1 cellular context compared by ENCODE assay signal in the genomic region with DNA sequence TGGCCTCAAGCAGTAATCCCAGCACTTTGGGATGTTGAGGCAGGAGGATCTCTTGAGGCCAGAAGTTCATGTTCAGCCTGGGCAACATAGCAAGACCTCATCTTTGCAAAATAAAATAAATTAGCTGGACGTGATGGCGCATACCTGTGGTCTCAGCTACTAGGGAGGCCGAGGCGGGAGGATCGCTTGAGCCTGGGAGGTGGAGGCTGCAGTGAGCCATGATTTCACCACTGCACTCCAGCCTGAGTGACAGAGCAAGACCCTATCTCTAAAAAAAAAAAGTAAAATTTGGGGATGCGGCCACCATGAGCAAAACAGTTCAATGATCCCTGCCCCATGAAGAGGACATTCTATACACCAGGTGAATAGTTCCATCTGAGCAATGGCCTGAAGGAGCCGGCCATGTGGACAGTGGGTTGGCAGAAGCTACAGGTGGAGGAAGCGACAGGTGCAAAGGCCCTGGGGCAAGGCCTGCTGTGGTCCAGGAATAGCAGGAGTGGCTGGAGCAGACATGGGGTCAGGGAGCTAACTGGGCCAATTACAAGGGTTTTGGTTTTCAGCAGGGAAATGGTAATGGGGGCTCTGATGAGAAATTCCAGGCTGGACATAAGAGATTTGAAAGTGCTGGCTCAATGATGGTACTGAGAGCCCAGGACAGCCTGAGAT.
TF ChIP-seq lines count a peak whose summit lies in the region.

No MANE protein-coding gene starts in this region.

TF ChIP-seq in K562, 482 proteins besides CTCF, POLR2A, EP300 and RAD21:
- peak; percentile 33; the same call in 1 of the 2 replicates for TF ChIP-seq BCOR (IDR thresholded peaks at IDR 0.05)
- peak; percentile 45 for TF ChIP-seq RBM25 (IDR thresholded peaks at IDR 0.05; ENCODE audit: low read depth, low read length, severe bottlenecking)
TF ChIP-seq in K562: peak in this region for 2; not testable (repeated sequence) for 480.
